1 cellular context compared by ENCODE assay signal in genomic region chr11:111764621-111765020, GRCh38.
TF ChIP-seq lines count a peak whose summit lies in the region.

No MANE protein-coding gene starts in this region.

TF ChIP-seq in K562, 482 proteins besides CTCF, POLR2A, EP300 and RAD21 (continued from another document):
- TF ChIP-seq KLF6 (CRISPR knock-in tag; IDR thresholded peaks at IDR 0.05; ENCODE audit: borderline replicate concordance) (no peak), ZHX1 (conservative IDR thresholded peaks at IDR 0.05; ENCODE audit: low read length) (no peak), GATAD2A (IDR thresholded peaks at IDR 0.05) (no peak), NFE2 (IDR thresholded peaks at IDR 0.05; ENCODE audit: low read depth) (no peak), SOX6 (IDR thresholded peaks at IDR 0.05) (no peak), PURB (CRISPR knock-in tag; IDR thresholded peaks at IDR 0.05; ENCODE audit: low read depth) (no peak), ZNF445 (CRISPR knock-in tag; IDR thresholded peaks at IDR 0.05; ENCODE audit: low read depth) (no peak), MEF2A (IDR thresholded peaks at IDR 0.05; ENCODE audit: control insufficient read depth, low read depth, low read length) (no peak), MTF1 (CRISPR knock-in tag; IDR thresholded peaks at IDR 0.05; ENCODE audit: borderline replicate concordance) (no peak), ZNF318 (IDR thresholded peaks at IDR 0.05; ENCODE audit: borderline replicate concordance in 1 of 2, low read depth in 1 of 2) (no peak), DPF2 (IDR thresholded peaks at IDR 0.05) (no peak)
